Comparison of ENCODE assay signal across 11 cellular contexts in the genomic region with DNA sequence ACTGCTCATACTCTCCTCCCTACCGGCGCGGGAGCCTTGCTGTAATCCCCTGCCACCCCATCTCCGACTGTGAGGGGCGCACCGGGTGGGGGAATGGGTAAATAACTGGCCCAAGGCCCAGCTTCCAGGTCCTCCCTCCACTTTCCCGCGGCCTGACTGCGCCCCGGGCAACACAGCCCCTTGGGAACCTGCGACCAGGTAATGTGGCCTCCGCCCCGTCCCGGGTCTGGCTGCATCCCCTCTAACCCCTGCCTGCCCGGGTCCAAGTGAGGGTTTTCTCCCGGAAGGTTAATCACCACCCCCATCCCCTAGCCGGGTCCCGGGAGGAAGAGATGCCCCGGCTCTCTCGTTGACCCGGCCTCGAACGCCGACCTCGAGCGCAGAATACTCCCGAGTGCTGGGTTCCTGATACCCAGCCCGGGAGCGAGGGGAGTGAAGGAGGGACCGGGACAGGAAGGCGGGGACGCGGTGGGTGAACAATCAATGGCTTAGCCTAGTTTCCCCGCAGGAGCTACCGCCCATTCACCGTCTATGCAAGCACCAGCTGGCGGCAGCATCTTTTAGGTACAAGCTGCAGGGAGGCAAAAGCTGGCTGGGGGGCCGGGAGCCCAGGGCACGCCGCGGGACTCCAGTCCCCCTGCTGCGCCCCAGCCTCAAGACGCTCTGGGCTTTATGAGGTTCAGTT. TPM values are rescaled to one million over a fixed set of nuclear protein-coding genes. Genes with fewer than 3 reads are reported as not detected.
DNase-seq lines count a peak whose midpoint lies in the region; ATAC-seq and TF ChIP-seq lines count a peak whose summit lies in the region.
"Had no signal": no experiment of that assay in that cellular context is flagged by ENCODE, and none has a peak within 500 bp of the region (broad histone marks: within the 10 kb centered on the region; RNA-seq: fewer than 3 reads in every experiment).

No MANE protein-coding gene starts in this region.

- no peak for ATAC-seq in HG03571 (IDR thresholded peaks at IDR 0.05; ENCODE audit: unreplicated experiment)
- ATAC-seq: HCT116 had no signal

- 0 to 2% (median 2%) methylated on average over 22 to 43 of the region's 43 CpGs for WGBS in spleen, 5 donors

- peaks cover 94% of the 10 kb centered on the region for H3K27me3 ChIP-seq in effector memory CD4-positive, alpha-beta T cell (replicated peaks; ENCODE audit: control insufficient read depth, insufficient read depth, low read length, poor library complexity, severe bottlenecking)
- peaks cover 20 to 100% (median 96%) of the 10 kb centered on the region in 7 donors for H3K27me3 ChIP-seq in spleen (replicated peaks in 1 of 7)

- POLR2A ChIA-PET in activated CD4-positive, alpha-beta T cell treated with anti-CD3 and anti-CD28 coated beads, Interleukin-2, amount 10 ng/mL, durations not matched to agents 7 days and 5 days (lab: Charles Lee), result no interaction called here

- no peaks in the 10 kb centered on the region for H3K36me3 ChIP-seq in effector memory CD4-positive, alpha-beta T cell (ENCODE audit: control insufficient read depth, insufficient read depth, low read length)
- H3K36me3 ChIP-seq in spleen, result no peaks in the 10 kb centered on the region

- peaks cover 12% of the 10 kb centered on the region for H3K36me3 Mint-ChIP-seq in activated CD4-positive, alpha-beta T cell treated with anti-CD3 and anti-CD28 coated beads, Interleukin-2, amount 10 ng/mL, durations not matched to agents 7 days and 5 days (ENCODE audit: low read depth)

- no peaks in the 10 kb centered on the region for H3K9me3 Mint-ChIP-seq in activated CD4-positive, alpha-beta T cell treated with anti-CD3 and anti-CD28 coated beads, Interleukin-2, amount 10 ng/mL, durations not matched to agents 7 days and 5 days

- H3K27me3 Mint-ChIP-seq in activated CD4-positive, alpha-beta T cell treated with anti-CD3 and anti-CD28 coated beads, Interleukin-2, amount 10 ng/mL, durations not matched to agents 7 days and 5 days, result peaks cover 93% of the 10 kb centered on the region

- H3K4me3 ChIP-seq in effector memory CD4-positive, alpha-beta T cell (ENCODE audit: insufficient read depth, low read depth, low read length, poor library complexity, severe bottlenecking), result peak overlapping the region; percentile 2
- peak overlapping the region in 6 of 8 donors; percentile 6 to 55 (median 9) for H3K4me3 ChIP-seq in spleen

- no peak for TF ChIP-seq POLR2A in spleen (IDR thresholded peaks at IDR 0.05)

- H3K4me1 ChIP-seq in effector memory CD4-positive, alpha-beta T cell (ENCODE audit: control insufficient read depth, insufficient read depth, low read length, poor library complexity, severe bottlenecking), result peaks cover 55% of the 10 kb centered on the region
- H3K4me1 ChIP-seq in spleen, result peaks cover 33 to 77% (median 59%) of the 10 kb centered on the region in 6 donors

- TF ChIP-seq CTCF in spleen (IDR thresholded peaks at IDR 0.05 in 8 of 11, conservative IDR thresholded peaks at IDR 0.05 in 3 of 11), result no peak

- no peaks in the 10 kb centered on the region for H3K9me3 ChIP-seq in effector memory CD4-positive, alpha-beta T cell (ENCODE audit: control insufficient read depth, low read length)
- H3K9me3 ChIP-seq in spleen, result no peaks in the 10 kb centered on the region

- DNase-seq in activated CD4-positive, alpha-beta T cell treated with anti-CD3 and anti-CD28 coated beads, Interleukin-2, amount 10 ng/mL, durations not matched to agents 7 days and 5 days, result no peak
- DNase-seq in activated CD4-positive, alpha-beta T cell treated with anti-CD3 and anti-CD28 coated beads, Interleukin-2, amount 50 U/mL, for 1 hour, result no peak
- DNase-seq in NCI-H82 (lab: John Stamatoyannopoulos, UW) (peak; percentile 74), spleen (no peak), H4 (ENCODE audit: low spot score) (no peak), hippocampal formation (lab: John Stamatoyannopoulos, UW) (no peak)
- no peak for DNase-seq in effector memory CD4-positive, alpha-beta T cell

- peaks cover 65% of the 10 kb centered on the region for H3K4me1 Mint-ChIP-seq in activated CD4-positive, alpha-beta T cell treated with anti-CD3 and anti-CD28 coated beads, Interleukin-2, amount 10 ng/mL, durations not matched to agents 7 days and 5 days

- CTCF ChIA-PET in activated CD4-positive, alpha-beta T cell treated with anti-CD3 and anti-CD28 coated beads, Interleukin-2, amount 10 ng/mL, durations not matched to agents 7 days and 5 days (lab: Charles Lee), result interaction anchor here (0.6 to 1.1 kb wide), 3 partner anchors 11 to 552 kb away, joined by 3 to 4 read pairs (median 3); no protein-coding TSS in a partner anchor

- intact Hi-C loops in spleen (cut with DNase I; ENCODE audit: low total_unique reads), result no loop called here

- peak overlapping the region; percentile 85 for H3K27ac Mint-ChIP-seq in activated CD4-positive, alpha-beta T cell treated with anti-CD3 and anti-CD28 coated beads, Interleukin-2, amount 10 ng/mL, durations not matched to agents 7 days and 5 days

- H3K4me3 Mint-ChIP-seq in activated CD4-positive, alpha-beta T cell treated with anti-CD3 and anti-CD28 coated beads, Interleukin-2, amount 10 ng/mL, durations not matched to agents 7 days and 5 days, result peak overlapping the region; percentile 70

- no peak overlapping the region for H3K27ac ChIP-seq in effector memory CD4-positive, alpha-beta T cell (ENCODE audit: insufficient read depth, low read length, poor library complexity, severe bottlenecking)
- no peak overlapping the region for H3K27ac ChIP-seq in spleen

RNA-seq across cellular contexts. Expression of a gene that starts 5.9 kb away (rescaled TPM):
- not detected for total RNA-seq in activated CD4-positive, alpha-beta T cell treated with anti-CD3 and anti-CD28 coated beads, Interleukin-2, amount 10 ng/mL, durations not matched to agents 7 days and 5 days
- not detected for total RNA-seq in spleen
- polyA plus RNA-seq in spleen, result not detected
- 0.39 and 1.0 TPM in 2 replicates for total RNA-seq in H4 (2014; rRNA removed; shearing (Covaris generic))
- total RNA-seq: bronchial epithelial cell, mononuclear cell had no signal

RNA-seq across cellular contexts. Expression of a gene that starts 8.9 kb away (rescaled TPM):
- total RNA-seq in activated CD4-positive, alpha-beta T cell treated with anti-CD3 and anti-CD28 coated beads, Interleukin-2, amount 10 ng/mL, durations not matched to agents 7 days and 5 days, result 1 to 10 TPM; 1.2 to 2.0 TPM
- 1 to 10 TPM in 4 of 7 donors, under 1 TPM in 1, not detected in 2; 0.50 to 8.6 (median 2.8) TPM for total RNA-seq in spleen
- polyA plus RNA-seq in spleen, result 1 to 10 TPM; 2.8 to 6.4 (median 3.2) TPM
- total RNA-seq in H4 (2014; rRNA removed; shearing (Covaris generic)), result 3.3 and 8.6 TPM in 2 replicates
- total RNA-seq: mononuclear cell had no signal
